26 cellular contexts compared by ENCODE assay signal in genomic region chr3:44117239-44117638, GRCh38.
DNase-seq lines count a peak whose midpoint lies in the region; ATAC-seq and TF ChIP-seq lines count a peak whose summit lies in the region.
"Had no signal": no experiment of that assay in that cellular context is flagged by ENCODE, and none has a peak within 500 bp of the region (broad histone marks: within the 10 kb centered on the region; RNA-seq: fewer than 3 reads in every experiment).

No MANE protein-coding gene starts in this region.

- H3K27ac Mint-ChIP-seq in H9 = peak overlapping the region in 2 of 3 experiments; percentile 6 to 11; a peak in 3 of 7 replicates
- H3K27ac Mint-ChIP-seq in type B pancreatic cell = peak overlapping the region; percentile 7
- H3K27ac Mint-ChIP-seq in stimulated activated naive CD8-positive, alpha-beta T cell treated with anti-CD3 and anti-CD28 coated beads, Interleukin-15, amount 100 ng/mL, for 72 hours = no peak overlapping the region
- H3K27ac Mint-ChIP-seq: activated B cell treated with CpG ODN at 0.5 μM for 24 hours; mesothelial cell of epicardium; naive thymus-derived CD4-positive, alpha-beta T cell had no signal

- H3K23me2 ChIP-seq in H9 (ENCODE audit: insufficient read length, low read depth, low read length, poor library complexity, severe bottlenecking) = no peaks in the 10 kb centered on the region

- H3K4me1 Mint-ChIP-seq in H9 (peaks cover 23 to 24% of the 10 kb centered on the region in 2 experiments), type B pancreatic cell (ENCODE audit: unreplicated experiment) (no peaks in the 10 kb centered on the region)
- H3K4me1 Mint-ChIP-seq in stimulated activated naive CD8-positive, alpha-beta T cell treated with anti-CD3 and anti-CD28 coated beads, Interleukin-15, amount 100 ng/mL, for 72 hours = no peaks in the 10 kb centered on the region
- H3K4me1 Mint-ChIP-seq: activated B cell treated with CpG ODN at 0.5 μM for 24 hours; naive thymus-derived CD4-positive, alpha-beta T cell had no signal

- H3T11ph ChIP-seq in H9 (ENCODE audit: low read length) = no peak overlapping the region

- H3K9me3 Mint-ChIP-seq in H9 (no peaks in the 10 kb centered on the region), type B pancreatic cell (no peaks in the 10 kb centered on the region)
- no peaks in the 10 kb centered on the region for H3K9me3 Mint-ChIP-seq in stimulated activated naive CD8-positive, alpha-beta T cell treated with anti-CD3 and anti-CD28 coated beads, Interleukin-15, amount 100 ng/mL, for 72 hours
- H3K9me3 Mint-ChIP-seq: activated B cell treated with CpG ODN at 0.5 μM for 24 hours; mesothelial cell of epicardium; naive thymus-derived CD4-positive, alpha-beta T cell had no signal

- no peak overlapping the region for H3K4me2 ChIP-seq in H9 (ENCODE audit: insufficient read depth, insufficient read length, low read length)

- DNase-seq in H9 (peak; percentile 61), astrocyte of the hippocampus (ENCODE audit: low read depth, low spot score) (peak; percentile 42), kidney epithelial cell (ENCODE audit: low read depth) (peak; percentile 19), type B pancreatic cell (ENCODE audit: extremely low spot score, unreplicated experiment) (no peak), kidney glomerular epithelial cell (lab: John Stamatoyannopoulos, UW) (no peak), right lobe of liver (no peak)
- DNase-seq in stimulated activated naive CD8-positive, alpha-beta T cell treated with anti-CD3 and anti-CD28 coated beads, Interleukin-15, amount 100 ng/mL, for 72 hours = no peak
- DNase-seq: activated B cell treated with CpG ODN at 0.5 μM for 24 hours; activated CD4-positive, alpha-beta T cell treated with anti-CD3 and anti-CD28 coated beads, Interleukin-2, amount 50 U/mL, for 1 hour; activated naive CD4-positive, alpha-beta T cell; activated T-cell treated with anti-CD3 and anti-CD28 coated beads, Interleukin-2, amount 50 U/mL, for 48 hours; Calu3; effector CD4-positive, alpha-beta T cell; left ventricle myocardium inferior; naive thymus-derived CD4-positive, alpha-beta T cell; NCI-H1105; NCI-H187 treated with DMSO at 0.1 percent for 48 hours; NCI-H526; NK-92 treated with Interleukin-12 subunit alpha and Interleukin-12 subunit beta, amount 100 ng/mL, for 24 hours; retina; SHP77 treated with DMSO at 0.1 percent for 48 hours; SW 1271; T-helper 9 cell had no signal

- H3K27ac ChIP-seq in H9 (ENCODE audit: insufficient read length, low read depth, low read length) = no peak overlapping the region
- H3K27ac ChIP-seq in right lobe of liver = no peak overlapping the region
- H3K27ac ChIP-seq: C4-2B, epithelial cell of prostate, left ventricle myocardium inferior had no signal

- H2AFZ ChIP-seq in H9 (ENCODE audit: low read length) = no peak overlapping the region

- H3K27me3 ChIP-seq in H9 (ENCODE audit: insufficient read depth, low read length) (no peaks in the 10 kb centered on the region; the same call in 1 of the 2 replicates), kidney epithelial cell (ENCODE audit: control insufficient read depth, insufficient read depth, low read length) (no peaks in the 10 kb centered on the region), right lobe of liver (no peaks in the 10 kb centered on the region)

- peaks cover 1% of the 10 kb centered on the region for H3K36me3 ChIP-seq in kidney epithelial cell (ENCODE audit: control insufficient read depth, insufficient read depth, low read length)
- no peaks in the 10 kb centered on the region for H3K36me3 ChIP-seq in right lobe of liver
- H3K36me3 ChIP-seq: left ventricle myocardium inferior had no signal

- intact Hi-C loops in right lobe of liver (cut with DNase I) = no loop called here

- no peak overlapping the region for H4K8ac ChIP-seq in H9 (replicated peaks; ENCODE audit: insufficient read length, low read depth, low read length)

- no peak overlapping the region for H2AK5ac ChIP-seq in H9 (ENCODE audit: insufficient read length, low read length)

- H3K9ac ChIP-seq in H9 (ENCODE audit: extremely low read depth, insufficient read length, low read length) = no peak overlapping the region

- ATAC-seq in stimulated activated naive CD8-positive, alpha-beta T cell treated with anti-CD3 and anti-CD28 coated beads, Interleukin-15, amount 100 ng/mL, for 72 hours = no peak
- ATAC-seq in right lobe of liver = no peak
- ATAC-seq: naive thymus-derived CD4-positive, alpha-beta T cell had no signal

- no CpG with 5 or more reads among the region's 2 CpGs for WGBS in H9 (ENCODE audit: extremely low coverage, insufficient read length, low lambda C conversion rate)
- 32% methylated on average over 2 of the region's 2 CpGs for WGBS in right lobe of liver (ENCODE audit: insufficient coverage, low coverage, low lambda C conversion rate, missing lambda C conversion rate)

- H3K14ac ChIP-seq in H9 (ENCODE audit: insufficient read depth, low read length) = no peak overlapping the region

- no peak for TF ChIP-seq POLR2A in right lobe of liver (IDR thresholded peaks at IDR 0.05)

- H3K4ac ChIP-seq in H9 (ENCODE audit: low read depth, low read length) = no peak overlapping the region

- H3K56ac ChIP-seq in H9 (ENCODE audit: insufficient read length, low read depth, low read length) = no peak overlapping the region

- H3K4me1 ChIP-seq in H9 (ENCODE audit: insufficient read depth, low read length) (peaks cover 3% of the 10 kb centered on the region; the same call in 1 of the 2 replicates), right lobe of liver (no peaks in the 10 kb centered on the region)

- no peak overlapping the region for H3K23ac ChIP-seq in H9 (ENCODE audit: insufficient read length, low read depth, low read length)

- no peak overlapping the region for H2BK20ac ChIP-seq in H9 (ENCODE audit: low read depth, low read length, poor library complexity, severe bottlenecking)

- H4K5ac ChIP-seq in H9 (ENCODE audit: insufficient read length, low read depth, low read length) = no peak overlapping the region

- peaks cover 11% of the 10 kb centered on the region for H3K27me3 Mint-ChIP-seq in H9 (ENCODE audit: low read depth)
- H3K27me3 Mint-ChIP-seq in type B pancreatic cell = peaks cover 26% of the 10 kb centered on the region
- H3K27me3 Mint-ChIP-seq in stimulated activated naive CD8-positive, alpha-beta T cell treated with anti-CD3 and anti-CD28 coated beads, Interleukin-15, amount 100 ng/mL, for 72 hours = peaks cover 60% of the 10 kb centered on the region

- H2BK5ac ChIP-seq in H9 (ENCODE audit: insufficient read length, low read length) = no peak overlapping the region

- no peak overlapping the region for H3K18ac ChIP-seq in H9 (ENCODE audit: insufficient read length, low read depth, low read length)

- no peak overlapping the region for H3K4me3 ChIP-seq in kidney epithelial cell (ENCODE audit: low read depth, low read length)
- no peak overlapping the region for H3K4me3 ChIP-seq in right lobe of liver
- H3K4me3 ChIP-seq: left ventricle myocardium inferior had no signal

- no peak overlapping the region for H4K91ac ChIP-seq in H9 (ENCODE audit: insufficient read length, low read depth, low read length)

- TF ChIP-seq CTCF in H9 (conservative IDR thresholded peaks at IDR 0.05) (no peak), kidney epithelial cell (IDR thresholded peaks at IDR 0.05; ENCODE audit: insufficient read depth, low read length, poor library complexity, severe bottlenecking) (no peak), type B pancreatic cell (conservative IDR thresholded peaks at IDR 0.05) (no peak), right lobe of liver (IDR thresholded peaks at IDR 0.05) (no peak)

- H3K79me2 ChIP-seq in H9 (ENCODE audit: insufficient read depth, low read length) = no peaks in the 10 kb centered on the region

- H2BK120ac ChIP-seq in H9 (ENCODE audit: low read depth, low read length, poor library complexity, severe bottlenecking) = no peak overlapping the region

- H4K20me1 ChIP-seq in H9 (ENCODE audit: control insufficient read depth, insufficient read depth, insufficient read length) = no peaks in the 10 kb centered on the region

- H3K9me3 ChIP-seq in H9 (ENCODE audit: control insufficient read depth, low read depth, low read length) (no peaks in the 10 kb centered on the region), right lobe of liver (no peaks in the 10 kb centered on the region)
- H3K9me3 ChIP-seq: left ventricle myocardium inferior had no signal

- H3K36me3 Mint-ChIP-seq in H9 (ENCODE audit: insufficient read depth in 1 of 3, low read depth in 3 of 3) (peaks cover 0 to 3% (median 0%) of the 10 kb centered on the region in 3 experiments; a peak in 1 of 7 replicates), type B pancreatic cell (no peaks in the 10 kb centered on the region)
- H3K36me3 Mint-ChIP-seq: mesothelial cell of epicardium; naive thymus-derived CD4-positive, alpha-beta T cell had no signal

- no peak overlapping the region for H2BK12ac ChIP-seq in H9 (ENCODE audit: insufficient read length, low read depth, low read length)

- H3K4me3 Mint-ChIP-seq in H9 = no peak overlapping the region
- H3K4me3 Mint-ChIP-seq in type B pancreatic cell = no peak overlapping the region
- H3K4me3 Mint-ChIP-seq in stimulated activated naive CD8-positive, alpha-beta T cell treated with anti-CD3 and anti-CD28 coated beads, Interleukin-15, amount 100 ng/mL, for 72 hours = no peak overlapping the region
- H3K4me3 Mint-ChIP-seq: activated B cell treated with CpG ODN at 0.5 μM for 24 hours; mesothelial cell of epicardium; naive thymus-derived CD4-positive, alpha-beta T cell had no signal

- no peaks in the 10 kb centered on the region for H3K79me1 ChIP-seq in H9 (ENCODE audit: insufficient read depth, low read depth, low read length, poor library complexity, severe bottlenecking)

- no peak overlapping the region for H2BK15ac ChIP-seq in H9 (ENCODE audit: low read depth, low read length)

Comparison
In these comparisons a context has a peak if more than half of its experiments do, and no peak if none do; other contexts are left out.
1. DNase-seq: peak in H9 (single experiment), astrocyte of the hippocampus (single experiment) and kidney epithelial cell (single experiment); none in type B pancreatic cell (single experiment), stimulated activated naive CD8-positive, alpha-beta T cell treated with anti-CD3 and anti-CD28 coated beads, Interleukin-15, amount 100 ng/mL, for 72 hours (0 of 2), kidney glomerular epithelial cell (single experiment) and right lobe of liver (0 of 3).
2. H3K27ac Mint-ChIP-seq: peak in H9 (2 of 3) and type B pancreatic cell (single experiment); none in stimulated activated naive CD8-positive, alpha-beta T cell treated with anti-CD3 and anti-CD28 coated beads, Interleukin-15, amount 100 ng/mL, for 72 hours (0 of 2).